Comparison of ENCODE assay signal across 10 cellular contexts in the genomic region with DNA sequence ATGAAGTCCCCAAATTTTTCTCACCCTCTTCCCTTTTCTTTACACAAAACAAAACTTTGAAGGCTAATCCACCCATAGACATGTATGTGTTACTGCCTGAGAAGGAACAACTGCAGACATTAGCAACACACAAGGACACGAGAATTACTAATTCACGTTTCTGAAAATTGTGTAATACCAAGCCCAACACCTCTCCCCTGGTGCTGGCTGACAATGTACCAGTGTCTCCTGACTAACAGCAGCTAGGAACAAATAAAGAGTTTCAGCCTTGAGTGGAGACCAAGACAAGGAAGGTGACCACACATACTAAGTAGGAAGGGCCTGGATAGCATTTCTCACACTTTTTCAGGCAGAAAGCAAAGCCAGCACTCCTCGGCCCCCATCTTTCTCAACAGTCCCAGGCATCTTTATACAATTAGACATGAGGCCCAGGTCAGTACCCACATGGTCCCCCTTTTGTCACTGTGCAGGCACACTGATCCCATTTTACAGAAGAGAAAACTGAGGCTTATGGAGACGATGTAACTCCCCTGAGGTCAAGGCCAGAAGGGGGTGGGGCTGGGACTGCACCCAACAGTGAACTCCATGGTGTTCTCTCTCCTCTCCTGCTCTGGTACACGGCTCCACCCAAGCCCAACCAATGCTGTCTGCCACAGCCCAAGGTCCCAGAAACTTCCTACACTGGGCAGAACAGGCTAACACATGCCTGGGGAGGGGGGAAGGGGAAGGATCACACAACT. TPM values are rescaled to one million over a fixed set of nuclear protein-coding genes. Genes with fewer than 3 reads are reported as not detected.
DNase-seq lines count a peak whose midpoint lies in the region; ATAC-seq, FAIRE-seq and TF ChIP-seq lines count a peak whose summit lies in the region.
"Had no signal": no experiment of that assay in that cellular context is flagged by ENCODE, and none has a peak within 500 bp of the region (broad histone marks: within the 10 kb centered on the region; RNA-seq: fewer than 3 reads in every experiment).

No MANE protein-coding gene starts in this region.

- TF ChIP-seq CTCF in GM12878 (IDR thresholded peaks at IDR 0.05 in 2 of 3, conservative IDR thresholded peaks at IDR 0.05 in 1 of 3; ENCODE audit: control insufficient read depth in 2 of 3, extremely low read depth in 1 of 3, insufficient read depth in 1 of 3, low read depth in 3 of 3, low read length in 3 of 3) = no peak

- H3K27me3 ChIP-seq in GM12878 (replicated peaks in 1 of 2; ENCODE audit: control insufficient read depth in 2 of 2, insufficient read depth in 2 of 2, low read length in 1 of 2) (no peaks in the 10 kb centered on the region), subcutaneous abdominal adipose tissue (ENCODE audit: control insufficient read depth in 5 of 5, insufficient read depth in 4 of 5, low read length in 5 of 5) (no peaks in the 10 kb centered on the region)

- TF ChIP-seq POLR2A in GM12878 (IDR thresholded peaks at IDR 0.05; ENCODE audit: low read depth, low read length) = no peak

- intact Hi-C loops in GM12878 (cut with micrococcal nuclease; ENCODE audit: unreplicated experiment) = no loop called here

- no peak for TF ChIP-seq EP300 in GM12878 (IDR thresholded peaks at IDR 0.05; ENCODE audit: borderline replicate concordance in 1 of 2, control insufficient read depth in 1 of 2, low read depth in 2 of 2, low read length in 2 of 2)

- DNase-seq in NOMO-1 treated with DMSO at 0.1 percent for 48 hours (lab: John Stamatoyannopoulos, UW; ENCODE audit: unreplicated experiment) (peak; percentile 19), NOMO-1 treated with dmso at 0.1 percent for 144 hours (lab: John Stamatoyannopoulos, UW; ENCODE audit: unreplicated experiment) (no peak), GM12878 (ENCODE audit: low read depth, low spot score) (no peak), left lobe of liver (ENCODE audit: low spot score) (peak; percentile 52), SW 1271 (lab: John Stamatoyannopoulos, UW) (no peak), OCI-M2 (lab: John Stamatoyannopoulos, UW; ENCODE audit: unreplicated experiment) (no peak)
- DNase-seq: central memory CD4-positive, alpha-beta T cell; NCI-H526 treated with DMSO at 0.1 percent for 48 hours had no signal

- RAD21 ChIA-PET in GM12878 (lab: Charles Lee; ENCODE audit: unreplicated experiment) = interaction anchor here (2.5 kb wide), 1 partner anchor 10 kb away, joined by 8 read pairs; no protein-coding TSS in a partner anchor

- H3K36me3 ChIP-seq in GM12878 (ENCODE audit: control insufficient read depth in 2 of 2, insufficient read depth in 2 of 2, low read length in 1 of 2) (peaks cover 0 to 10% of the 10 kb centered on the region in 2 experiments; a peak in 3 of 4 replicates), subcutaneous abdominal adipose tissue (ENCODE audit: control insufficient read depth in 5 of 5, insufficient read depth in 5 of 5, low read length in 5 of 5) (no peaks in the 10 kb centered on the region)

- no TSS peak for BruUV-seq in GM12878 (replicated peaks; lab: Mats Ljungman, UMichigan)

- WGBS in GM12878 (ENCODE audit: insufficient coverage, insufficient replicate concordance, low lambda C conversion rate, missing lambda C conversion rate) = 46% methylated on average over 4 of the region's 5 CpGs

- POLR2A ChIA-PET in GM12878 (lab: Charles Lee) = interaction anchor here (2.0 kb wide), 1 partner anchor 10 kb away, joined by 15 read pairs; no protein-coding TSS in a partner anchor

- H3K4me2 ChIP-seq in GM12878 (ENCODE audit: control insufficient read depth, insufficient read depth) = peak overlapping the region; percentile 31

- peaks cover 43% of the 10 kb centered on the region for H3K4me1 ChIP-seq in GM12878 (ENCODE audit: control insufficient read depth, insufficient read depth, low read length)
- peaks cover 26 to 89% (median 86%) of the 10 kb centered on the region in 5 donors for H3K4me1 ChIP-seq in subcutaneous abdominal adipose tissue (ENCODE audit: control insufficient read depth in 5 of 5, insufficient read depth in 5 of 5, low read length in 5 of 5)

- ATAC-seq in GM12878 (peak; percentile 42), left lobe of liver (peak; percentile 56), HG03439 (IDR thresholded peaks at IDR 0.05; ENCODE audit: unreplicated experiment) (no peak)

- peaks cover 51% of the 10 kb centered on the region for H4K20me1 ChIP-seq in GM12878 (ENCODE audit: control insufficient read depth, insufficient read depth)

- H3K9me3 ChIP-seq in GM12878 (replicated peaks; ENCODE audit: control insufficient read depth, insufficient read depth, low read length) (no peaks in the 10 kb centered on the region), subcutaneous abdominal adipose tissue (ENCODE audit: control insufficient read depth in 5 of 5, low read length in 5 of 5) (no peaks in the 10 kb centered on the region)

- H3K27ac ChIP-seq in GM12878 (ENCODE audit: control insufficient read depth, insufficient read depth) = peak overlapping the region; percentile 62
- H3K27ac ChIP-seq in subcutaneous abdominal adipose tissue (ENCODE audit: low read depth, low read length) = peak overlapping the region; percentile 69

- H2AFZ ChIP-seq in GM12878 (ENCODE audit: control insufficient read depth, low read depth, low read length) = no peak overlapping the region

- CTCF ChIA-PET in GM12878 (lab: Yijun Ruan, JAX) = interaction anchor here (1.4 to 1.8 kb wide), 4 partner anchors 10 to 36 kb away, joined by 4 to 7 read pairs (median 6); no protein-coding TSS in a partner anchor

- in situ Hi-C loops in GM12878 (cut with MboI) = no loop called here

- H3K4me3 ChIP-seq in GM12878 (no peak overlapping the region), subcutaneous abdominal adipose tissue (ENCODE audit: low read depth in 1 of 5, low read length in 5 of 5) (peak overlapping the region in 1 of 5 donors; percentile 22)

- no peak for TF ChIP-seq RAD21 in GM12878 (IDR thresholded peaks at IDR 0.05; ENCODE audit: insufficient read depth, low read depth, low read length)

- SMC1A ChIA-PET in GM12878 (lab: Charles Lee; ENCODE audit: uncharacterized antibody, unreplicated experiment) = interaction anchor here (0.6 to 1.4 kb wide), 3 partner anchors 9 to 1681 kb away, joined by 3 read pairs; no protein-coding TSS in a partner anchor

- H3K9ac ChIP-seq in GM12878 (ENCODE audit: control insufficient read depth, insufficient read depth, low read length) = peak overlapping the region; percentile 21; the same call in 1 of the 2 replicates
- peak overlapping the region in 2 of 5 donors; percentile 21 to 41 for H3K9ac ChIP-seq in subcutaneous abdominal adipose tissue (ENCODE audit: low read length in 5 of 5)

- H3K79me2 ChIP-seq in GM12878 (ENCODE audit: control insufficient read depth, insufficient read depth, low read length) = peaks cover 96% of the 10 kb centered on the region

- no peak for FAIRE-seq in GM12878 (lab: Jason Lieb, UNC)

TF ChIP-seq in GM12878, 131 proteins besides CTCF, POLR2A, EP300 and RAD21:
- TF ChIP-seq SMARCA5 (IDR thresholded peaks at IDR 0.05) (peak; percentile 26; the same call in 1 of the 2 replicates), MEF2B (IDR thresholded peaks at IDR 0.05; ENCODE audit: partially characterized antibody, poor library complexity, severe bottlenecking) (no peak)

RNA-seq across cellular contexts. Expression of a gene that starts 8.7 kb away (rescaled TPM):
- 132 and 152 TPM in 2 replicates for total RNA-seq in GM12878 (2013; cell fraction: nucleolus; rRNA removed)
- 9.3 and 11.4 TPM in 2 replicates for total RNA-seq in GM12878 (2014; rRNA removed)
- 8.2 and 9.3 TPM in 2 replicates for total RNA-seq in GM12878 (2014; rRNA removed; fragmentation: Illumina TruSeq; extraction: Trizol)
- 84.4 and 88.8 TPM in 2 replicates for total RNA-seq in GM12878 (2021)
- polyA plus RNA-seq in GM12878 (2011; ENCODE audit: low read depth) = 13.0 TPM
- 3.9 and 6.0 TPM in 2 replicates for polyA plus RNA-seq in GM12878 (2011; rRNA removed)
- polyA plus RNA-seq in GM12878 (2011; cell fraction: cytosol; rRNA removed) = 4.3 and 5.9 TPM in 2 replicates
- polyA plus RNA-seq in GM12878 (2011; cell fraction: nucleus; rRNA removed) = 47.2 and 65.0 TPM in 2 replicates
- polyA plus RNA-seq in GM12878 (2012) = 33.0 and 53.4 TPM in 2 replicates
- 12.1 and 22.9 TPM in 2 replicates for polyA plus RNA-seq in GM12878 (2014; fragmentation: Illumina TruSeq; extraction: Trizol)
- polyA plus RNA-seq in GM12878 (2014; fragmentation: Nextera tagmentation; extraction: Ambion mirVana) = 1 to 10 TPM; 5.3 to 8.6 TPM
- 18.3 and 26.8 TPM in 2 replicates for polyA plus RNA-seq in GM12878 (2014; rRNA removed)
- polyA plus RNA-seq in GM12878 (2016; fragmentation: Nextera tagmentation; extraction: Ambion mirVana) = 10 to 100 TPM; 12.2 to 13.1 TPM
- 18.0 and 22.3 TPM in 2 replicates for polyA minus RNA-seq in GM12878 (2011; rRNA and poly(A)+ RNA removed)
- polyA minus RNA-seq in GM12878 (2011; cell fraction: cytosol; rRNA and poly(A)+ RNA removed) = 15.6 and 16.7 TPM in 2 replicates
- polyA minus RNA-seq in GM12878 (2011; cell fraction: nucleus; rRNA and poly(A)+ RNA removed) = 40.9 and 74.5 TPM in 2 replicates
- 46.1 TPM for total RNA-seq in left lobe of liver

RNA-seq across cellular contexts. Expression of a gene that starts 55.9 kb away (rescaled TPM):
- 26.9 and 28.2 TPM in 2 replicates for total RNA-seq in GM12878 (2013; cell fraction: nucleolus; rRNA removed)
- 23.7 and 24.5 TPM in 2 replicates for total RNA-seq in GM12878 (2014; rRNA removed)
- total RNA-seq in GM12878 (2014; rRNA removed; fragmentation: Illumina TruSeq; extraction: Trizol) = 13.2 and 13.7 TPM in 2 replicates
- 51.1 and 57.7 TPM in 2 replicates for total RNA-seq in GM12878 (2021)
- 10.9 TPM for polyA plus RNA-seq in GM12878 (2011; ENCODE audit: low read depth)
- 14.0 and 17.6 TPM in 2 replicates for polyA plus RNA-seq in GM12878 (2011; rRNA removed)
- 13.1 and 17.0 TPM in 2 replicates for polyA plus RNA-seq in GM12878 (2011; cell fraction: cytosol; rRNA removed)
- 44.7 and 58.8 TPM in 2 replicates for polyA plus RNA-seq in GM12878 (2011; cell fraction: nucleus; rRNA removed)
- polyA plus RNA-seq in GM12878 (2012) = 15.5 and 20.8 TPM in 2 replicates
- 13.5 and 14.2 TPM in 2 replicates for polyA plus RNA-seq in GM12878 (2014; fragmentation: Illumina TruSeq; extraction: Trizol)
- 1 to 10 TPM; 5.3 to 5.5 TPM for polyA plus RNA-seq in GM12878 (2014; fragmentation: Nextera tagmentation; extraction: Ambion mirVana)
- 25.7 and 34.8 TPM in 2 replicates for polyA plus RNA-seq in GM12878 (2014; rRNA removed)
- polyA plus RNA-seq in GM12878 (2016; fragmentation: Nextera tagmentation; extraction: Ambion mirVana) = 10 to 100 TPM; 26.3 to 27.8 TPM
- polyA minus RNA-seq in GM12878 (2011; rRNA and poly(A)+ RNA removed) = 8.9 and 10.5 TPM in 2 replicates
- 14.3 and 14.4 TPM in 2 replicates for polyA minus RNA-seq in GM12878 (2011; cell fraction: cytosol; rRNA and poly(A)+ RNA removed)
- 5.0 and 14.5 TPM in 2 replicates for polyA minus RNA-seq in GM12878 (2011; cell fraction: nucleus; rRNA and poly(A)+ RNA removed)
- 24.7 TPM for total RNA-seq in left lobe of liver

Comparison
In these comparisons a context has a peak if more than half of its experiments do, and no peak if none do; other contexts are left out.
1. DNase-seq: peak in NOMO-1 treated with DMSO at 0.1 percent for 48 hours (single experiment) and left lobe of liver (single experiment); none in NOMO-1 treated with dmso at 0.1 percent for 144 hours (single experiment), GM12878 (single experiment), SW 1271 (0 of 2) and OCI-M2 (single experiment).